1 cellular context compared by ENCODE assay signal in the genomic region with DNA sequence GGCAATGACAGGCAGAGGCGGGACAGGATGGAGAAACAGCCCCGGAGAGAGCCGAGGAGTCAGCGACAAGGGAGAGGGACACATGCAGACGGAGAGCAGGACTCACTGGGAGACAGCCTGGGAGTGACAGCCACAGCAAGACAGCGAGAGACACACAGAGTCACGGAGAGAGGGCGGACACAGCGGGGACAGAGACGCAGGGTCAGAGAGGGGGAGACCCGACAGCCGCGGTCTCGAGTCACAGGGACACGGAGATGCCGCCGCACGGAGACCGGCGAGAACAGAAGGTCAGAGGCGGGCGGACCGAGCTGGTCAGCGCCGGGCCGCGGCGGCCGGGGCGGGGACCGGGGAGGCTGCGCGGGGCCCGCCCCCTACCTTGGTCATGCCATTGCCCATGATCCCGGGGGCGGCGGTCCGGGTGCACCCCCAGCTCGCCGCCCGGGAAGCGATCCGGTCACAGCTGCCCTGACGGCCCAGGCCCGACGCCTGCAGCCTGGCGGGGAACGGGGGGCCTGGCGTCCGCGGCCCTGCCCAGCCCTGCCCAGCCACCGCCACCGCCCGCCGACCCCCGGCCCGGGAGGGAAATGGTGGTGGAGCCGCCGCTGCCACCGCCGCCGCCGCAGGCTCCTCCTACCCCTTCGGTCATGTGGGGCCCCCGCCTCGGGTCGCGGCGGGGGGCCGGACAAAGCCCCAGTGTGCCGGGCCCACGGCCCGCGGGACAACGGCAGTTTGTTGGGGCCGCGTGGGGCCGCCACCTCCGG.
TF ChIP-seq lines count a peak whose summit lies in the region.

Gene DUSP15, minus strand, starts transcription at position 586 of the 761 bp plus-strand sequence. Its CDS starts 190 bp downstream, at position 396.
Gene TTLL9, plus strand, starts transcription at position 693 of the 761 bp plus-strand sequence. CDS start 493 bp downstream, outside the sequence.

TF ChIP-seq in GM23338, 12 proteins besides CTCF, POLR2A, EP300 and RAD21 (continued from another document):
- no peak for TF ChIP-seq JUNB (IDR thresholded peaks at IDR 0.05; ENCODE audit: unreplicated experiment)
TF ChIP-seq in GM23338: peak in this region for 2.
